10 cellular contexts compared by ENCODE assay signal in the genomic region with DNA sequence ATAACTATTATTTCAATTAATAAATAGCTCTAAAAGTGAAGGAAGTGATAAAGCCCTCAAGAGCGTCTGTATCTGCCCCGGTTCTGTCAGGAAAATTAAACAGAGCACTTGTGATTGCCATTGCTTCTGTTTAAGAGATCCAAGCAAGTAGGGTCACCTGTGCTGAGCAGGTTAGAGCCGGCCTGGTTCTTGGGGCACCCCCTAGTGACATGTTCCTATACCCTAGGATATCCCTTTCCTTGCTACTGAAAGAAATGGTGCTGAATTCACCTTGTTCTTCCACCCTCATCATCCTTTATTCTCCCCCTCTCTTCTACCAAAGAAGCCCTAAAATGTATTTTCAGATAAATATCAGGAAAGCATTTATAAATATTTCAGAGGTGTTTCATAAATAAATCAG.
DNase-seq lines count a peak whose midpoint lies in the region; ATAC-seq, FAIRE-seq and TF ChIP-seq lines count a peak whose summit lies in the region.
"Had no signal": no experiment of that assay in that cellular context is flagged by ENCODE, and none has a peak within 500 bp of the region (broad histone marks: within the 10 kb centered on the region; RNA-seq: fewer than 3 reads in every experiment).

No MANE protein-coding gene starts in this region.

- H3K9ac ChIP-seq in HCT116 (ENCODE audit: low read length), result no peak overlapping the region
- no peak overlapping the region for H3K9ac ChIP-seq in trophoblast cell (ENCODE audit: low read length)

- no peak overlapping the region for H3K4me3 Mint-ChIP-seq in Caco-2 (ENCODE audit: unreplicated experiment)

- H4K20me1 ChIP-seq in HCT116 (ENCODE audit: insufficient read depth), result no peaks in the 10 kb centered on the region

- H3K9me3 Mint-ChIP-seq in Caco-2 (ENCODE audit: unreplicated experiment), result no peaks in the 10 kb centered on the region

- no peak overlapping the region for H3K4me3 ChIP-seq in Caco-2 (ENCODE audit: low read depth, low read length)
- H3K4me3 ChIP-seq in HCT116 (replicated peaks in 1 of 2; ENCODE audit: low read depth in 1 of 2, low read length in 2 of 2), result no peak overlapping the region
- H3K4me3 ChIP-seq in testis, result no peak overlapping the region
- no peak overlapping the region for H3K4me3 ChIP-seq in trophoblast cell (ENCODE audit: low read depth, low read length)
- H3K4me3 ChIP-seq: colonic mucosa, PC-9 had no signal

- no peak overlapping the region for H2BK5ac ChIP-seq in trophoblast cell (ENCODE audit: low read depth, low read length, poor library complexity)

- RAD21 ChIA-PET in HCT116 (lab: Charles Lee; ENCODE audit: low non-redundant PET in 1 of 2, low total read pairs in 2 of 2, uncharacterized antibody in 2 of 2, unreplicated experiment in 2 of 2), result no interaction called here

- H3K9me3 ChIP-seq in Caco-2 (no peaks in the 10 kb centered on the region), HCT116 (ENCODE audit: control insufficient read depth in 1 of 2, insufficient read depth in 1 of 2, low read depth in 1 of 2, low read length in 2 of 2) (no peaks in the 10 kb centered on the region), testis (no peaks in the 10 kb centered on the region), trophoblast cell (ENCODE audit: insufficient read depth, low read depth, low read length) (no peaks in the 10 kb centered on the region)
- H3K9me3 ChIP-seq: colonic mucosa had no signal

- DNase-seq in Caco-2 (peak in 1 of 2 experiments; percentile 48), HCT116 (ENCODE audit: low read depth, low spot score) (no peak), testis (no peak), trophoblast cell (no peak)
- DNase-seq in activated CD4-positive, alpha-beta T cell treated with anti-CD3 and anti-CD28 coated beads, Interleukin-2, amount 50 U/mL, for 4 hours, result peak; percentile 27 to 42
- DNase-seq in stimulated activated naive CD8-positive, alpha-beta T cell treated with anti-CD3 and anti-CD28 coated beads, Interleukin-15, Interleukin-2, amounts not matched to agents 100 U/mL and 50 U/mL, for 24 hours, result no peak
- DNase-seq: colonic mucosa, PC-9 had no signal

- H4K8ac ChIP-seq in trophoblast cell (ENCODE audit: low read depth, low read length), result no peak overlapping the region

- TF ChIP-seq RAD21 in HCT116 (IDR thresholded peaks at IDR 0.05; ENCODE audit: low read depth), result peak; percentile 4; the same call in 1 of the 2 replicates

- no peak overlapping the region for H2AK5ac ChIP-seq in trophoblast cell (ENCODE audit: low read length)

- peaks cover 11% of the 10 kb centered on the region for H3K27me3 Mint-ChIP-seq in Caco-2 (ENCODE audit: insufficient read depth, unreplicated experiment)

- no peak overlapping the region for H4K91ac ChIP-seq in trophoblast cell (ENCODE audit: low read depth, low read length)

- POLR2A ChIA-PET in Caco-2 (lab: Charles Lee) (no interaction called here), HCT116 (lab: Charles Lee) (no interaction called here)

- CTCF ChIA-PET in Caco-2 (lab: Charles Lee), result interaction anchor here (0.9 to 1.2 kb wide), 2 partner anchors 11 to 320 kb away, joined by 4 to 5 read pairs; no protein-coding TSS in a partner anchor
- CTCF ChIA-PET in HCT116 (lab: Charles Lee), result interaction anchor here (0.8 kb wide), 1 partner anchor 319 kb away, joined by 3 read pairs; no protein-coding TSS in a partner anchor

- no peak for TF ChIP-seq POLR2A in HCT116 (IDR thresholded peaks at IDR 0.05; ENCODE audit: borderline replicate concordance, extremely low read depth, insufficient read depth, insufficient read length)
- TF ChIP-seq POLR2A in testis (IDR thresholded peaks at IDR 0.05), result no peak

- no peak overlapping the region for H3K18ac ChIP-seq in trophoblast cell (ENCODE audit: low read length)

- H3K27ac ChIP-seq in HCT116 (ENCODE audit: low read depth, low read length), result no peak overlapping the region
- no peak overlapping the region for H3K27ac ChIP-seq in testis
- H3K27ac ChIP-seq in trophoblast cell (ENCODE audit: low read depth, low read length), result no peak overlapping the region
- H3K27ac ChIP-seq: colonic mucosa, PC-9 had no signal

- H3K4me2 ChIP-seq in HCT116 (ENCODE audit: low read length) (no peak overlapping the region), trophoblast cell (ENCODE audit: low read length) (no peak overlapping the region)
- H3K4me2 ChIP-seq: PC-9 had no signal

- H2BK12ac ChIP-seq in trophoblast cell (ENCODE audit: low read length), result no peak overlapping the region

- H3K79me1 ChIP-seq in trophoblast cell (ENCODE audit: low read length), result no peaks in the 10 kb centered on the region

- FAIRE-seq in islet of Langerhans (lab: Jason Lieb, UNC), result peak; percentile 92

- 80 to 81% methylated on average over 3 of the region's 3 CpGs for WGBS in testis, 2 donors
- no CpG with 5 or more reads among the region's 3 CpGs for WGBS in trophoblast cell (ENCODE audit: extremely low coverage, insufficient coverage, insufficient read length)

- no peaks in the 10 kb centered on the region for H3K9me2 ChIP-seq in HCT116 (ENCODE audit: insufficient read depth)

- H3K79me2 ChIP-seq in HCT116 (ENCODE audit: insufficient read depth, low read length), result no peaks in the 10 kb centered on the region
- no peaks in the 10 kb centered on the region for H3K79me2 ChIP-seq in trophoblast cell (ENCODE audit: control insufficient read depth, insufficient read depth, low read length, poor library complexity)

- peak; percentile 23 to 57 for TF ChIP-seq CTCF in Caco-2 (IDR thresholded peaks at IDR 0.05; ENCODE audit: insufficient read depth in 1 of 2, low read depth in 1 of 2, low read length in 1 of 2, severe bottlenecking in 1 of 2, unreplicated experiment in 1 of 2)
- TF ChIP-seq CTCF in HCT116 (IDR thresholded peaks at IDR 0.05 in 2 of 3, conservative IDR thresholded peaks at IDR 0.05 in 1 of 3; ENCODE audit: borderline replicate concordance in 1 of 3, insufficient read depth in 1 of 3, low read depth in 2 of 3, low read length in 2 of 3), result no peak
- TF ChIP-seq CTCF in testis (IDR thresholded peaks at IDR 0.05), result no peak

- H3K4me1 Mint-ChIP-seq in Caco-2 (ENCODE audit: low read depth, unreplicated experiment), result no peaks in the 10 kb centered on the region

- H3K36me3 ChIP-seq in Caco-2 (ENCODE audit: control insufficient read depth, insufficient read depth, low read length), result no peaks in the 10 kb centered on the region
- H3K36me3 ChIP-seq in HCT116 (ENCODE audit: control insufficient read depth in 1 of 2, insufficient read depth in 2 of 2, low read length in 2 of 2), result no peaks in the 10 kb centered on the region
- no peaks in the 10 kb centered on the region for H3K36me3 ChIP-seq in testis (ENCODE audit: low read depth, missing control alignments)
- no peaks in the 10 kb centered on the region for H3K36me3 ChIP-seq in trophoblast cell (ENCODE audit: control insufficient read depth in 1 of 2, insufficient read depth in 2 of 2, low read length in 2 of 2)
- H3K36me3 ChIP-seq: colonic mucosa had no signal

- H4K12ac ChIP-seq in trophoblast cell (ENCODE audit: low read depth, low read length), result no peak overlapping the region

- H3K27ac Mint-ChIP-seq in Caco-2 (ENCODE audit: unreplicated experiment), result no peak overlapping the region

- H3K14ac ChIP-seq in trophoblast cell (ENCODE audit: low read length), result no peak overlapping the region

- H3K4me1 ChIP-seq in Caco-2 (no peaks in the 10 kb centered on the region), HCT116 (ENCODE audit: control insufficient read depth in 1 of 2, insufficient read depth in 2 of 2, low read length in 2 of 2) (no peaks in the 10 kb centered on the region), testis (peaks cover 10% of the 10 kb centered on the region), trophoblast cell (ENCODE audit: control insufficient read depth in 1 of 2, insufficient read depth in 2 of 2, low read length in 2 of 2) (no peaks in the 10 kb centered on the region)
- H3K4me1 ChIP-seq: colonic mucosa had no signal

- no peak overlapping the region for H3K4ac ChIP-seq in trophoblast cell (ENCODE audit: low read depth, low read length)

- H3K27me3 ChIP-seq in Caco-2 (replicated peaks; ENCODE audit: control insufficient read depth, insufficient read depth, low read length) (no peaks in the 10 kb centered on the region; the same call in 1 of the 2 replicates), HCT116 (ENCODE audit: insufficient read depth, low read length) (peaks cover 73% of the 10 kb centered on the region), testis (no peaks in the 10 kb centered on the region), trophoblast cell (ENCODE audit: insufficient read depth, low read length) (no peaks in the 10 kb centered on the region)
- H3K27me3 ChIP-seq: colonic mucosa had no signal

- no peak overlapping the region for H3K23ac ChIP-seq in trophoblast cell (ENCODE audit: low read length)

- no peaks in the 10 kb centered on the region for H3K36me3 Mint-ChIP-seq in Caco-2 (ENCODE audit: insufficient read depth, unreplicated experiment)

- H2AFZ ChIP-seq in HCT116 (ENCODE audit: low read depth, low read length, poor library complexity, severe bottlenecking) (no peak overlapping the region), trophoblast cell (ENCODE audit: insufficient read depth, low read length, poor library complexity) (no peak overlapping the region)
- H2AFZ ChIP-seq: PC-9 had no signal

- BruUV-seq in Caco-2 (replicated peaks; lab: Mats Ljungman, UMichigan), result no TSS peak
- no TSS peak for BruUV-seq in HCT116 (replicated peaks; lab: Mats Ljungman, UMichigan)

- no peak for ATAC-seq in HCT116
- no peak for ATAC-seq in GM18870 (IDR thresholded peaks at IDR 0.05; ENCODE audit: unreplicated experiment)
- no peak for ATAC-seq in stimulated activated naive CD8-positive, alpha-beta T cell treated with anti-CD3 and anti-CD28 coated beads, Interleukin-15, Interleukin-2, amounts not matched to agents 100 U/mL and 50 U/mL, for 24 hours

- intact Hi-C loops in Caco-2 (cut with micrococcal nuclease; ENCODE audit: unreplicated experiment) (no loop called here), HCT116 (cut with micrococcal nuclease) (no loop called here), testis (cut with DNase I; ENCODE audit: low total_unique reads) (no loop called here)

- no peak overlapping the region for H2BK120ac ChIP-seq in trophoblast cell (ENCODE audit: insufficient read depth, low read length, poor library complexity)

TF ChIP-seq in HCT116, 20 proteins besides CTCF, POLR2A, EP300 and RAD21:
- TF ChIP-seq SRF (IDR thresholded peaks at IDR 0.05; ENCODE audit: low read depth), result no peak
- no peak for TF ChIP-seq CBX3 (IDR thresholded peaks at IDR 0.05; ENCODE audit: low read depth)
- no peak for TF ChIP-seq CEBPB (IDR thresholded peaks at IDR 0.05; ENCODE audit: low read depth)
TF ChIP-seq in HCT116: peak in this region for 0.

Comparison
In these comparisons a context has a peak if more than half of its experiments do, and no peak if none do; other contexts are left out.
1. DNase-seq: peak in activated CD4-positive, alpha-beta T cell treated with anti-CD3 and anti-CD28 coated beads, Interleukin-2, amount 50 U/mL, for 4 hours (2 of 2); none in HCT116 (single experiment), testis (single experiment), stimulated activated naive CD8-positive, alpha-beta T cell treated with anti-CD3 and anti-CD28 coated beads, Interleukin-15, Interleukin-2, amounts not matched to agents 100 U/mL and 50 U/mL, for 24 hours (single experiment) and trophoblast cell (0 of 2).
2. CTCF ChIP-seq: peak in Caco-2 (2 of 2); none in HCT116 (0 of 3) and testis (0 of 3).